ENCODE assay signal across 1 cellular context in the genomic region with DNA sequence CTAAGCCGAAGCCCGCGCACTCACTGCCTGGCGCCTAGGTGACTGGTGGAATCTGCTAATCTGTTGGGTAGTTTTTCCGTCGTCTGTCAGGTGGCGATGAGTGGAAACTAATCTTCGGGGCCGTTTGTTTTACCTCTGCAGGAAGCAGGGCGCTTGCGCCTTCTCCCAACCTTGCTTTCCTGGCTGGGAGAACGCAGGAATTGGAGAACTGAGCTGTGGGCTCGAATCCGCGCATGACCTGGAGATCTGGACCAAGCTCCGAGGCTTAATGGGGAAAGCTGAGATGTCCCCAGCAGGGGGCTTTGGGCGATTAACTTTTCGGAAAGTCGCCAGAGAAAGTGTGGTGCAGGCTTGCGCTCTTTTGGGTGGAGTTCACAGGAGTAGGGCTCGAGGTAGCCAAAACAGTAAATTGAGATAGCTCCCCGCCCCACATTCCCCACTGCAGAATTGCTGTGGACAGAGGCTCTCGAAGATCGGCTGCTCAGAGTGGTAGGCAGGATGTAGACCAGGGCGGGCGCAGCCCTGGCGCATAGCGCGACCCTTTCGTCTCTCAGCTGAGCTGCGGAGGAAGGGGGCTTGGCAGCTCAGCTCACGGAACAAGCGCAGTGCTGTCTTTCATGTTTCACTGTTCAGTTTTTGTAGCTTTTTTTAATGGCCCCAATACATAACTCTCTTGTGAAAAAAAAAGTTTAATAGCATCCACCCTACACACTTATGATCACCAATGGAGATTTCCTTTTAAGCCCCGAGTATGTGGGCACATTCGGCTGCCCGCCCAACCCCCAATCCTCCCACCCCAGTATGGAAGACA.
TF ChIP-seq lines count a peak whose summit lies in the region.

No MANE protein-coding gene starts in this region.

TF ChIP-seq in WTC11, 78 proteins besides CTCF, POLR2A, EP300 and RAD21:
- TF ChIP-seq USF1 (CRISPR knock-in tag; IDR thresholded peaks at IDR 0.05) (no peak), MXD4 (CRISPR knock-in tag; IDR thresholded peaks at IDR 0.05; ENCODE audit: borderline replicate concordance) (no peak)
